Comparison of ENCODE assay signal across 19 cellular contexts in the genomic region with DNA sequence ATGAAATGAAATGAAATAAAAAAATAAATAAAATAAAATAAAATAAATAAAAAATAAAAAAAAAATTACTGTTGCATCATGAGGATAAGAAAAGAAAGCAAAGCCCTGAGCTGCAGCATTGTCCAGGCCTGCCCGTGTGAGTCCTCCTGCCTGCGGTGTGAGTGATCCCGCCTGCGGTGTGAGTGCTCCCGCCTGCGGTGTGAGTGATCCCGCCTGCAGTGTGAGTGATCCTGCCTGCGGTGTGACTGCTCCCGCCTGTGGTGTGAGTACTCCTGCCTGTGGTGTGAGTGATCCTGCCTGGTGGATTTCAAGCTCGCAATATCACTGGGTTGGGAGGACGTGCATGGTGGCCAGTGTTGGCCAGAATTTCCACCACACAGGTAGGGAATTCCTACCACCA. TPM values are rescaled to one million over a fixed set of nuclear protein-coding genes. Genes with fewer than 3 reads are reported as not detected.
A peak's percentile ranks its signal among the peaks of the same experiment; 100 is the strongest.
DNase-seq lines count a peak whose midpoint lies in the region; ATAC-seq and TF ChIP-seq lines count a peak whose summit lies in the region.
"Had no signal": no experiment of that assay in that cellular context is flagged by ENCODE, and none has a peak within 500 bp of the region (broad histone marks: within the 10 kb centered on the region; RNA-seq: fewer than 3 reads in every experiment).

No MANE protein-coding gene starts in this region.

- H3K9me3 ChIP-seq in HEK293 (ENCODE audit: control insufficient read depth, insufficient read depth, low read depth, low read length), result no peaks in the 10 kb centered on the region
- no peaks in the 10 kb centered on the region for H3K9me3 ChIP-seq in naive thymus-derived CD4-positive, alpha-beta T cell (ENCODE audit: control insufficient read depth in 2 of 3, low read length in 3 of 3)
- H3K9me3 ChIP-seq: BLaER1 treated with 17β-estradiol and CSF1 and Interleukin-3, amounts not matched to agents 10 nM and 100 nM had no signal

- CTCF ChIA-PET in activated CD4-positive, alpha-beta memory T cell treated with anti-CD3 and anti-CD28 coated beads for 36 hours (lab: Charles Lee), result interaction anchor here (0.6 to 6.3 kb wide), 6 partner anchors 16 to 104 kb away, joined by 3 to 76 read pairs (median 4); partner anchors contain the start of gene ITGB2
- CTCF ChIA-PET in activated CD4-positive, alpha-beta memory T cell treated with anti-CD3 and anti-CD28 coated beads, Interleukin-2, amount 10 ng/mL, durations not matched to agents 7 days and 5 days (lab: Charles Lee), result interaction anchor here (0.9 to 1.4 kb wide), 2 partner anchors 31 to 36 kb away, joined by 3 read pairs; no protein-coding TSS in a partner anchor
- CTCF ChIA-PET in HEK293 (lab: Yijun Ruan, JAX), result interaction anchor here (0.7 to 1.4 kb wide), 3 partner anchors 15 to 241 kb away, joined by 3 read pairs; no protein-coding TSS in a partner anchor
- CTCF ChIA-PET in naive thymus-derived CD4-positive, alpha-beta T cell (lab: Charles Lee), result interaction anchor here (1.5 to 8.4 kb wide), 3 partner anchors 15 to 38 kb away, joined by 7 to 95 read pairs (median 9); no protein-coding TSS in a partner anchor

- intact Hi-C loops in activated CD4-positive, alpha-beta memory T cell treated with anti-CD3 and anti-CD28 coated beads for 36 hours (cut with micrococcal nuclease), result no loop called here
- intact Hi-C loops in dendritic cell treated with granulocyte-macrophage colony-stimulating factor and Interleukin-4, amounts not matched to agents 40 ng/mL and 50 ng/mL, for 4 days (cut with micrococcal nuclease), result loop anchor here (5.0 kb wide), 1 partner anchor 36 kb away; no protein-coding TSS in a partner anchor
- intact Hi-C loops in naive thymus-derived CD4-positive, alpha-beta T cell (cut with micrococcal nuclease), result no loop called here

- H3K27me3 Mint-ChIP-seq in activated CD4-positive, alpha-beta memory T cell treated with anti-CD3 and anti-CD28 coated beads for 36 hours, result no peaks in the 10 kb centered on the region
- H3K27me3 Mint-ChIP-seq in activated CD4-positive, alpha-beta memory T cell treated with anti-CD3 and anti-CD28 coated beads, Interleukin-2, amount 10 ng/mL, durations not matched to agents 7 days and 5 days, result no peaks in the 10 kb centered on the region
- no peaks in the 10 kb centered on the region for H3K27me3 Mint-ChIP-seq in dendritic cell treated with granulocyte-macrophage colony-stimulating factor and Interleukin-4, amounts not matched to agents 40 ng/mL and 50 ng/mL, for 4 days
- no peaks in the 10 kb centered on the region for H3K27me3 Mint-ChIP-seq in naive thymus-derived CD4-positive, alpha-beta T cell
- H3K27me3 Mint-ChIP-seq: IgD-negative memory B cell had no signal

- H3K27me3 ChIP-seq in naive thymus-derived CD4-positive, alpha-beta T cell (ENCODE audit: control insufficient read depth in 2 of 2, insufficient read depth in 2 of 2, low read length in 2 of 2), result no peaks in the 10 kb centered on the region
- H3K27me3 ChIP-seq: BLaER1 treated with 17β-estradiol and CSF1 and Interleukin-3, amounts not matched to agents 10 nM and 100 nM had no signal

- H3K36me3 Mint-ChIP-seq in activated CD4-positive, alpha-beta memory T cell treated with anti-CD3 and anti-CD28 coated beads for 36 hours, result peaks cover 21% of the 10 kb centered on the region
- H3K36me3 Mint-ChIP-seq in activated CD4-positive, alpha-beta memory T cell treated with anti-CD3 and anti-CD28 coated beads, Interleukin-2, amount 10 ng/mL, durations not matched to agents 7 days and 5 days (ENCODE audit: low read depth), result peaks cover 63% of the 10 kb centered on the region
- peaks cover 100% of the 10 kb centered on the region for H3K36me3 Mint-ChIP-seq in dendritic cell treated with granulocyte-macrophage colony-stimulating factor and Interleukin-4, amounts not matched to agents 40 ng/mL and 50 ng/mL, for 4 days (ENCODE audit: low read depth)
- peaks cover 0 to 26% (median 12%) of the 10 kb centered on the region in 5 donors for H3K36me3 Mint-ChIP-seq in naive thymus-derived CD4-positive, alpha-beta T cell
- H3K36me3 Mint-ChIP-seq: IgD-negative memory B cell had no signal

- no peak overlapping the region for H3K4me3 ChIP-seq in HEK293 (ENCODE audit: low read depth, low read length)
- H3K4me3 ChIP-seq in naive thymus-derived CD4-positive, alpha-beta T cell (ENCODE audit: low read length), result no peak overlapping the region
- H3K4me3 ChIP-seq: BLaER1 treated with 17β-estradiol and CSF1 and Interleukin-3, amounts not matched to agents 10 nM and 100 nM had no signal

- ATAC-seq in naive thymus-derived CD4-positive, alpha-beta T cell, result no peak
- no peak for ATAC-seq in HG02885 (IDR thresholded peaks at IDR 0.05; ENCODE audit: poor library complexity, unreplicated experiment)
- ATAC-seq in GM21423 (IDR thresholded peaks at IDR 0.05; ENCODE audit: unreplicated experiment), result no peak

- peak overlapping the region; percentile 9 for H3K27ac Mint-ChIP-seq in activated CD4-positive, alpha-beta memory T cell treated with anti-CD3 and anti-CD28 coated beads for 36 hours
- no peak overlapping the region for H3K27ac Mint-ChIP-seq in activated CD4-positive, alpha-beta memory T cell treated with anti-CD3 and anti-CD28 coated beads, Interleukin-2, amount 10 ng/mL, durations not matched to agents 7 days and 5 days
- H3K27ac Mint-ChIP-seq in dendritic cell treated with granulocyte-macrophage colony-stimulating factor and Interleukin-4, amounts not matched to agents 40 ng/mL and 50 ng/mL, for 4 days, result peak overlapping the region; percentile 60
- peak overlapping the region in 5 of 9 donors; percentile 4 to 85 (median 62) for H3K27ac Mint-ChIP-seq in naive thymus-derived CD4-positive, alpha-beta T cell

- no peak overlapping the region for H3K27ac ChIP-seq in HEK293 (ENCODE audit: extremely low read depth, low read depth, low read length)
- H3K27ac ChIP-seq in naive thymus-derived CD4-positive, alpha-beta T cell (ENCODE audit: low read depth, low read length), result no peak overlapping the region
- H3K27ac ChIP-seq: BLaER1 treated with 17β-estradiol and CSF1 and Interleukin-3, amounts not matched to agents 10 nM and 100 nM had no signal

- H3K36me3 ChIP-seq in HEK293 (ENCODE audit: control insufficient read depth in 2 of 2, insufficient read depth in 1 of 2, low read length in 2 of 2), result no peaks in the 10 kb centered on the region
- H3K36me3 ChIP-seq in naive thymus-derived CD4-positive, alpha-beta T cell (ENCODE audit: control insufficient read depth in 2 of 3, insufficient read depth in 3 of 3, low read length in 3 of 3), result peaks cover 14 to 89% (median 40%) of the 10 kb centered on the region in 3 experiments

- DNase-seq in activated CD4-positive, alpha-beta memory T cell treated with anti-CD3 and anti-CD28 coated beads for 36 hours, result no peak
- DNase-seq in activated CD4-positive, alpha-beta memory T cell treated with anti-CD3 and anti-CD28 coated beads, Interleukin-2, amount 10 ng/mL, durations not matched to agents 7 days and 5 days, result no peak
- DNase-seq in naive thymus-derived CD4-positive, alpha-beta T cell, result no peak
- no peak for DNase-seq in NCI-H1694 treated with DMSO at 0.1 percent for 48 hours (lab: John Stamatoyannopoulos, UW)
- DNase-seq: COR-L47; DMS153; EL; H9; MV-4-11; NCI-H1436 treated with DMSO at 0.1 percent for 48 hours; NCI-H2107; NK-92 treated with Interleukin-12 subunit alpha and Interleukin-12 subunit beta, amount 100 ng/mL, for 24 hours had no signal

- H3K4me1 Mint-ChIP-seq in activated CD4-positive, alpha-beta memory T cell treated with anti-CD3 and anti-CD28 coated beads for 36 hours (ENCODE audit: low read depth), result peaks cover 13% of the 10 kb centered on the region
- H3K4me1 Mint-ChIP-seq in activated CD4-positive, alpha-beta memory T cell treated with anti-CD3 and anti-CD28 coated beads, Interleukin-2, amount 10 ng/mL, durations not matched to agents 7 days and 5 days, result peaks cover 20% of the 10 kb centered on the region
- H3K4me1 Mint-ChIP-seq in dendritic cell treated with granulocyte-macrophage colony-stimulating factor and Interleukin-4, amounts not matched to agents 40 ng/mL and 50 ng/mL, for 4 days (ENCODE audit: low read depth), result peaks cover 73% of the 10 kb centered on the region
- peaks cover 13 to 27% (median 19%) of the 10 kb centered on the region in 7 donors for H3K4me1 Mint-ChIP-seq in naive thymus-derived CD4-positive, alpha-beta T cell

- no peaks in the 10 kb centered on the region for H3K4me1 ChIP-seq in HEK293 (ENCODE audit: control insufficient read depth, insufficient read depth, low read length)
- H3K4me1 ChIP-seq in naive thymus-derived CD4-positive, alpha-beta T cell (ENCODE audit: control insufficient read depth in 2 of 2, insufficient read depth in 2 of 2, low read length in 2 of 2), result peaks cover 7 to 11% of the 10 kb centered on the region in 2 donors

- TF ChIP-seq CTCF in HEK293 (tag by site-specific recombination; IDR thresholded peaks at IDR 0.05), result no peak

- POLR2A ChIA-PET in activated CD4-positive, alpha-beta memory T cell treated with anti-CD3 and anti-CD28 coated beads for 36 hours (lab: Charles Lee), result interaction anchor here (1.3 to 1.9 kb wide), 3 partner anchors 10 to 36 kb away, joined by 4 read pairs; no protein-coding TSS in a partner anchor
- POLR2A ChIA-PET in activated CD4-positive, alpha-beta memory T cell treated with anti-CD3 and anti-CD28 coated beads, Interleukin-2, amount 10 ng/mL, durations not matched to agents 7 days and 5 days (lab: Charles Lee), result interaction anchor here (1.0 to 5.3 kb wide), 5 partner anchors 10 to 24 kb away, joined by 4 to 38 read pairs (median 10); no protein-coding TSS in a partner anchor
- POLR2A ChIA-PET in HEK293 (lab: Yijun Ruan, JAX), result no interaction called here
- POLR2A ChIA-PET in naive thymus-derived CD4-positive, alpha-beta T cell (lab: Charles Lee), result interaction anchor here (0.9 to 9.2 kb wide), 6 partner anchors 8 to 39 kb away, joined by 3 to 104 read pairs (median 22); no protein-coding TSS in a partner anchor

- H3K9me3 Mint-ChIP-seq in activated CD4-positive, alpha-beta memory T cell treated with anti-CD3 and anti-CD28 coated beads for 36 hours, result no peaks in the 10 kb centered on the region
- no peaks in the 10 kb centered on the region for H3K9me3 Mint-ChIP-seq in activated CD4-positive, alpha-beta memory T cell treated with anti-CD3 and anti-CD28 coated beads, Interleukin-2, amount 10 ng/mL, durations not matched to agents 7 days and 5 days
- no peaks in the 10 kb centered on the region for H3K9me3 Mint-ChIP-seq in dendritic cell treated with granulocyte-macrophage colony-stimulating factor and Interleukin-4, amounts not matched to agents 40 ng/mL and 50 ng/mL, for 4 days
- H3K9me3 Mint-ChIP-seq in naive thymus-derived CD4-positive, alpha-beta T cell, result no peaks in the 10 kb centered on the region
- H3K9me3 Mint-ChIP-seq: H9, IgD-negative memory B cell had no signal

- no peak overlapping the region for H3K4me3 Mint-ChIP-seq in activated CD4-positive, alpha-beta memory T cell treated with anti-CD3 and anti-CD28 coated beads for 36 hours
- no peak overlapping the region for H3K4me3 Mint-ChIP-seq in activated CD4-positive, alpha-beta memory T cell treated with anti-CD3 and anti-CD28 coated beads, Interleukin-2, amount 10 ng/mL, durations not matched to agents 7 days and 5 days
- no peak overlapping the region for H3K4me3 Mint-ChIP-seq in dendritic cell treated with granulocyte-macrophage colony-stimulating factor and Interleukin-4, amounts not matched to agents 40 ng/mL and 50 ng/mL, for 4 days
- no peak overlapping the region for H3K4me3 Mint-ChIP-seq in naive thymus-derived CD4-positive, alpha-beta T cell
- H3K4me3 Mint-ChIP-seq: H9, IgD-negative memory B cell had no signal

RNA-seq across cellular contexts. Expression of gene PTTG1IP, which starts 22.4 kb away (rescaled TPM):
- 10 to 100 TPM; 43.0 to 44.4 TPM for total RNA-seq in activated CD4-positive, alpha-beta memory T cell treated with anti-CD3 and anti-CD28 coated beads for 36 hours
- total RNA-seq in activated CD4-positive, alpha-beta memory T cell treated with anti-CD3 and anti-CD28 coated beads, Interleukin-2, amount 10 ng/mL, durations not matched to agents 7 days and 5 days, result 10 to 100 TPM; 80.3 to 82.6 TPM
- 100 to 1,000 TPM in 2 of 5 experiments, 10 to 100 TPM in 3; 83.8 to 122 (median 95.6) TPM for total RNA-seq in naive thymus-derived CD4-positive, alpha-beta T cell
- 10 to 100 TPM; 60.9 to 79.8 TPM for polyA plus RNA-seq in naive thymus-derived CD4-positive, alpha-beta T cell

RNA-seq across cellular contexts. Expression of gene ITGB2, which starts 24.8 kb away (rescaled TPM):
- 100 to 1,000 TPM; 242 to 247 TPM for total RNA-seq in activated CD4-positive, alpha-beta memory T cell treated with anti-CD3 and anti-CD28 coated beads for 36 hours
- 100 to 1,000 TPM; 631 to 642 TPM for total RNA-seq in activated CD4-positive, alpha-beta memory T cell treated with anti-CD3 and anti-CD28 coated beads, Interleukin-2, amount 10 ng/mL, durations not matched to agents 7 days and 5 days
- total RNA-seq in naive thymus-derived CD4-positive, alpha-beta T cell, result 100 to 1,000 TPM; 280 to 877 (median 371) TPM
- 100 to 1,000 TPM; 459 to 768 TPM for polyA plus RNA-seq in naive thymus-derived CD4-positive, alpha-beta T cell
- total RNA-seq: HT-29 had no signal

RNA-seq across cellular contexts. Expression of gene SLX9, which starts 44.0 kb away (rescaled TPM):
- 10 to 100 TPM; 60.7 to 64.6 TPM for total RNA-seq in activated CD4-positive, alpha-beta memory T cell treated with anti-CD3 and anti-CD28 coated beads for 36 hours
- 10 to 100 TPM; 42.4 to 47.0 TPM for total RNA-seq in activated CD4-positive, alpha-beta memory T cell treated with anti-CD3 and anti-CD28 coated beads, Interleukin-2, amount 10 ng/mL, durations not matched to agents 7 days and 5 days
- total RNA-seq in naive thymus-derived CD4-positive, alpha-beta T cell, result 10 to 100 TPM; 17.8 to 46.4 (median 20.6) TPM
- polyA plus RNA-seq in naive thymus-derived CD4-positive, alpha-beta T cell, result 10 to 100 TPM; 13.2 to 14.9 TPM
